In the genomic region with DNA sequence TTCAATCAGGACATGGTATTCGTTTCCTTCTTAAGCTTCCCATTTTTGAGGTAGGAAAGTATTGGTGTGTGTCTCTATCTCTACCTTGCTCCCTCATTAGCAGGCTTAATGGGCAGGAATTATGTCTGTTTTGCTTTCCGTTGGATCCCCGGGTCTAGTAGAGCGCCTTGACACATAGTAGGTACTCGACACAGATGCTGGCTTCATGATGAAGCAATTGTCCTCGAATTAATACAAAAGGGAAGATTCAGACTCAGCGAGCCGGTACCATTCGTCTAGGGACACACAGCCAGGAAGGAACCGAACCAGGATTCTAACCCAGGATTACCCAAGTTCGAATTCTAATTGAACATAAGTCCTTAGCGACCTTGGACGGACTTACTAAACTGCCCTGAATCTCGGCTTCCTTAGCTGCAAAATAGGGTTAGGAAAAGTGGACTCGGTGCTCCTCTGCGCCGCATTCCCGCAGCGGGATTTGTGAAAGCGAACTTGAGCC, we compare ENCODE assay signal across 8 cellular contexts. TPM values are rescaled to one million over a fixed set of nuclear protein-coding genes. Genes with fewer than 3 reads are reported as not detected.
A peak's percentile ranks its signal among the peaks of the same experiment; 100 is the strongest.
DNase-seq lines count a peak whose midpoint lies in the region; ATAC-seq and TF ChIP-seq lines count a peak whose summit lies in the region.

No MANE protein-coding gene starts in this region.

- no peak for TF ChIP-seq POLR2A in spleen (IDR thresholded peaks at IDR 0.05)

- H3K4me3 ChIP-seq in WI38 (ENCODE audit: low read depth, low read length) (peak overlapping the region; percentile 99), right cardiac atrium (ENCODE audit: low read length) (peak overlapping the region; percentile 65), spleen (peak overlapping the region; percentile 67 to 99 (median 92))

- H3K27ac ChIP-seq in right cardiac atrium (ENCODE audit: low read length) (peak overlapping the region; percentile 77), spleen (peak overlapping the region; percentile 90 to 98 (median 94))

- H3K27me3 ChIP-seq in right cardiac atrium (ENCODE audit: control insufficient read depth, insufficient read depth) (no peaks in the 10 kb centered on the region), spleen (replicated peaks in 1 of 7) (no peaks in the 10 kb centered on the region)

- TF ChIP-seq CTCF in WI38 (IDR thresholded peaks at IDR 0.05; ENCODE audit: low read depth, low read length), result no peak
- peak in 1 of 11 experiments; percentile 8 for TF ChIP-seq CTCF in spleen (IDR thresholded peaks at IDR 0.05 in 8 of 11, conservative IDR thresholded peaks at IDR 0.05 in 3 of 11)

- DNase-seq in stimulated activated CD4-positive, alpha-beta T cell treated with anti-CD3 and anti-CD28 coated beads, Interleukin-15, amount 100 ng/mL, for 24 hours, result peak; percentile 19
- no peak for DNase-seq in stimulated activated CD4-positive, alpha-beta T cell treated with anti-CD3 and anti-CD28 coated beads, Interleukin-4, amount 100 ng/mL, for 1 hour
- DNase-seq in right cardiac atrium (no peak), spleen (no peak), kidney tubule cell (ENCODE audit: low spot score) (no peak)
- DNase-seq in NK-92 treated with Interleukin-12 subunit alpha and Interleukin-12 subunit beta, amount 100 ng/mL, for 24 hours (lab: John Stamatoyannopoulos, UW), result no peak

- intact Hi-C loops in right cardiac atrium (cut with DNase I) (loop anchor here in 3 of 4 donors (5.0 to 10.0 kb wide), 5 partner anchors 243 to 533 kb away; a partner anchor contains a TSS), spleen (cut with DNase I; ENCODE audit: low total_unique reads) (loop anchor here (2.0 to 10.0 kb wide), 3 partner anchors 57 to 533 kb away; a partner anchor contains a TSS)

- ATAC-seq in right cardiac atrium (no peak), GM18868 (IDR thresholded peaks at IDR 0.05; ENCODE audit: unreplicated experiment) (no peak)

- under 1% methylated on average over 20 of the region's 20 CpGs for WGBS in right cardiac atrium
- WGBS in spleen, 5 donors, result 0 to 1% (median 1%) methylated on average over 19 to 20 of the region's 20 CpGs

- peaks cover 4 to 48% (median 34%) of the 10 kb centered on the region in 6 donors for H3K36me3 ChIP-seq in spleen

- H3K4me1 ChIP-seq in right cardiac atrium (ENCODE audit: control insufficient read depth, insufficient read depth, low read length) (peaks cover 13% of the 10 kb centered on the region), spleen (peaks cover 61 to 89% (median 78%) of the 10 kb centered on the region in 6 donors)

- H3K9me3 ChIP-seq in right cardiac atrium (ENCODE audit: control insufficient read depth, low read length) (no peaks in the 10 kb centered on the region), spleen (no peaks in the 10 kb centered on the region)

RNA-seq across cellular contexts. Expression of a gene that starts 0.5 kb away (rescaled TPM):
- total RNA-seq in right cardiac atrium (100 to 1,000 TPM; 276 to 363 (median 303) TPM), spleen (100 to 1,000 TPM in 6 of 7 donors, 10 to 100 TPM in 1; 98.9 to 220 (median 144) TPM)
- polyA plus RNA-seq in right cardiac atrium (457 TPM), spleen (100 to 1,000 TPM; 182 to 204 (median 187) TPM)

RNA-seq across cellular contexts. Expression of a gene that starts 0.9 kb away (rescaled TPM):
- total RNA-seq in right cardiac atrium (10 to 100 TPM; 21.1 to 27.7 (median 25.6) TPM), spleen (100 to 1,000 TPM in 1 of 7 donors, 10 to 100 TPM in 6; 61.4 to 118 (median 72.1) TPM)
- polyA plus RNA-seq in right cardiac atrium (14.2 TPM), spleen (10 to 100 TPM; 13.1 to 19.8 (median 14.6) TPM)

RNA-seq across cellular contexts. Expression of a gene that starts 36.0 kb away (rescaled TPM):
- 1 to 10 TPM; 1.8 to 3.5 (median 2.6) TPM for total RNA-seq in right cardiac atrium
- polyA plus RNA-seq in right cardiac atrium, result 3.2 TPM
- total RNA-seq in spleen, result 10 to 100 TPM in 5 of 7 donors, 1 to 10 TPM in 2; 8.8 to 23.8 (median 14.1) TPM
- polyA plus RNA-seq in spleen, result 10 to 100 TPM; 17.7 to 50.0 (median 34.8) TPM

RNA-seq across cellular contexts. Expression of a gene that starts 46.8 kb away (rescaled TPM):
- total RNA-seq in right cardiac atrium, result 1 to 10 TPM; 2.8 to 7.1 (median 3.2) TPM
- 1.8 TPM for polyA plus RNA-seq in right cardiac atrium
- total RNA-seq in spleen, result 10 to 100 TPM in 1 of 7 donors, 1 to 10 TPM in 6; 5.9 to 12.7 (median 8.7) TPM
- polyA plus RNA-seq in spleen, result 1 to 10 TPM; 1.1 to 2.3 (median 1.1) TPM
